Comparison of ENCODE assay signal across 17 cellular contexts in the genomic region with DNA sequence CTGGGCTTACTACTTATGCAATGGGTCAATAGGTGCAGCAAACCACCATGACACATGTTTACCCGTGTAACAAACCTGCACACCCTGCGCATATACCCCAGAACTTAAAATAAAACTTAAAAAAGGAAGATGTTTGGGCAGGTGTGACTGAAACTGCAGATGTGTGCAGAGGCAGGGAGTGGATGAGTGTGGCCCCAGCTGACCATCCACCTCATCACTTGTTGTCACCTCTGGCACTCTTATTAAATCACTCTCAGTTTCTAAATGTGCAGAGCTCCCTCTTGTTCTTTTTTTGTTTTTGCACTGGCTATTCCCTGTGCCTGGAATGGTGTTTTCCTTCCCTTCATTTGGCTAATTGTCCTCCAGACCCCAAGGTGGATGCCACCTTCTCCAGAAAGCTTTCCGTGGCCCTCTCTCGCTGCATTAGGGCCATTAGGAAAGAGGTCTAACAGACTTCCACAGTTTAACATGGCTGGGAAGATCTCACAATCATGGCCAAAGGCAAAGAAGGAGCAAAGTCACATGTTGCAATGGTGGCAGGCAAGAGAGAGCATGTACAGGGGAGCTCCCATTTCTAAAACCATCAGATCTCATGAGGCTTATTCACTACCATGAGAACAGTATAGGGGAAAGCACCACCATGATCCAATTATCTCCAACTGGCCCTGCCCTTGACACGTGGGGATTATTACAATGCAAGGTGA. TPM values are rescaled to one million over a fixed set of nuclear protein-coding genes. Genes with fewer than 3 reads are reported as not detected.
A peak's percentile ranks its signal among the peaks of the same experiment; 100 is the strongest.
DNase-seq lines count a peak whose midpoint lies in the region; ATAC-seq, FAIRE-seq and TF ChIP-seq lines count a peak whose summit lies in the region.
"Had no signal": no experiment of that assay in that cellular context is flagged by ENCODE, and none has a peak within 500 bp of the region (broad histone marks: within the 10 kb centered on the region; RNA-seq: fewer than 3 reads in every experiment).

No MANE protein-coding gene starts in this region.

- intact Hi-C loops in HepG2 (cut with micrococcal nuclease; ENCODE audit: unreplicated experiment), result loop anchor here (5.0 kb wide), 1 partner anchor 40 kb away; no protein-coding TSS in a partner anchor
- intact Hi-C loops in right lobe of liver (cut with DNase I), result no loop called here
- intact Hi-C loops in GM12878 (cut with micrococcal nuclease; ENCODE audit: unreplicated experiment), result no loop called here

- TF ChIP-seq POLR2A in HepG2 (IDR thresholded peaks at IDR 0.05; ENCODE audit: insufficient read depth in 1 of 2, low read depth in 2 of 2, low read length in 2 of 2) (no peak), right lobe of liver (IDR thresholded peaks at IDR 0.05) (no peak), GM12878 (IDR thresholded peaks at IDR 0.05; ENCODE audit: low read depth, low read length) (no peak)

- SMC1A ChIA-PET in GM12878 (lab: Charles Lee; ENCODE audit: uncharacterized antibody, unreplicated experiment), result interaction anchor here (0.8 to 6.1 kb wide), 10 partner anchors 9 to 63 kb away, joined by 3 to 42 read pairs (median 6); no protein-coding TSS in a partner anchor

- TF ChIP-seq RAD21 in HepG2 (CRISPR knock-in tag; IDR thresholded peaks at IDR 0.05) (no peak), GM12878 (IDR thresholded peaks at IDR 0.05; ENCODE audit: insufficient read depth, low read depth, low read length) (no peak)

- H3K36me3 ChIP-seq in HepG2 (replicated peaks in 1 of 2; ENCODE audit: control insufficient read depth in 1 of 2, insufficient read depth in 2 of 2, low read length in 2 of 2) (peaks cover 5 to 28% of the 10 kb centered on the region in 2 experiments; a peak in 4 of 5 replicates), right lobe of liver (no peaks in the 10 kb centered on the region), GM12878 (ENCODE audit: control insufficient read depth in 2 of 2, insufficient read depth in 2 of 2, low read length in 1 of 2) (no peaks in the 10 kb centered on the region)
- H3K36me3 ChIP-seq: Peyer's patch had no signal

- no peak for FAIRE-seq in HepG2 (lab: Jason Lieb, UNC)
- FAIRE-seq in GM12878 (lab: Jason Lieb, UNC), result no peak
- FAIRE-seq: A204.1, HTR-8/SVneo had no signal

- RAD21 ChIA-PET in GM12878 (lab: Charles Lee; ENCODE audit: unreplicated experiment), result interaction anchor here (0.9 to 5.5 kb wide), 9 partner anchors 9 to 51 kb away, joined by 3 to 50 read pairs (median 3); no protein-coding TSS in a partner anchor

- no peak overlapping the region for H3K4me2 ChIP-seq in HepG2 (ENCODE audit: low read depth, low read length)
- H3K4me2 ChIP-seq in GM12878 (ENCODE audit: control insufficient read depth, insufficient read depth), result no peak overlapping the region

- DNase-seq in HepG2 (ENCODE audit: low spot score), result no peak
- no peak for DNase-seq in right lobe of liver
- no peak for DNase-seq in GM12878 (ENCODE audit: low read depth, low spot score)
- no peak for DNase-seq in activated effector memory CD4-positive, alpha-beta T cell treated with anti-CD3 and anti-CD28 coated beads, Interleukin-2, amount 50 U/mL, for 16 hours
- no peak for DNase-seq in NCI-H345 (lab: John Stamatoyannopoulos, UW)
- DNase-seq: EL, H7, Peyer's patch, SHP77 had no signal

- POLR2A ChIA-PET in HepG2 (lab: Yijun Ruan, JAX) (interaction anchor here (0.7 to 1.6 kb wide), 5 partner anchors 10 to 158 kb away, joined by 3 to 8 read pairs (median 3); no protein-coding TSS in a partner anchor), GM12878 (lab: Charles Lee) (interaction anchor here (0.7 to 2.5 kb wide), 5 partner anchors 11 to 52 kb away, joined by 3 to 12 read pairs (median 4); no protein-coding TSS in a partner anchor)

- H3K9me3 ChIP-seq in HepG2 (ENCODE audit: low read length), result no peaks in the 10 kb centered on the region
- no peaks in the 10 kb centered on the region for H3K9me3 ChIP-seq in right lobe of liver
- no peaks in the 10 kb centered on the region for H3K9me3 ChIP-seq in GM12878 (replicated peaks; ENCODE audit: control insufficient read depth, insufficient read depth, low read length)
- H3K9me3 ChIP-seq: Peyer's patch had no signal

- no peak overlapping the region for H3K4me3 ChIP-seq in HepG2 (replicated peaks in 1 of 3; ENCODE audit: insufficient read depth in 1 of 3, low read depth in 2 of 3, low read length in 3 of 3)
- no peak overlapping the region for H3K4me3 ChIP-seq in right lobe of liver
- H3K4me3 ChIP-seq in GM12878, result no peak overlapping the region
- H3K4me3 ChIP-seq: Peyer's patch had no signal

- CTCF ChIA-PET in HepG2 (lab: Yijun Ruan, JAX; ENCODE audit: low intra/inter-chr PET ratio, low total read pairs), result no interaction called here
- CTCF ChIA-PET in GM12878 (lab: Yijun Ruan, JAX), result interaction anchor here (1.0 to 3.9 kb wide), 5 partner anchors 43 to 198 kb away, joined by 3 to 28 read pairs (median 5); no protein-coding TSS in a partner anchor

- H3K4me1 ChIP-seq in HepG2 (ENCODE audit: insufficient read depth, low read length) (peaks cover 26% of the 10 kb centered on the region), right lobe of liver (no peaks in the 10 kb centered on the region), GM12878 (ENCODE audit: control insufficient read depth, insufficient read depth, low read length) (no peaks in the 10 kb centered on the region)
- H3K4me1 ChIP-seq: Peyer's patch had no signal

- no peaks in the 10 kb centered on the region for H3K27me3 ChIP-seq in HepG2 (ENCODE audit: control insufficient read depth in 1 of 2, insufficient read depth in 2 of 2, low read length in 2 of 2)
- H3K27me3 ChIP-seq in right lobe of liver, result peaks cover 0 to 3% of the 10 kb centered on the region in 2 donors
- no peaks in the 10 kb centered on the region for H3K27me3 ChIP-seq in GM12878 (replicated peaks in 1 of 2; ENCODE audit: control insufficient read depth in 2 of 2, insufficient read depth in 2 of 2, low read length in 1 of 2)
- H3K27me3 ChIP-seq: Peyer's patch had no signal

- TF ChIP-seq EP300 in HepG2 (IDR thresholded peaks at IDR 0.05; ENCODE audit: low read depth in 2 of 2, low read length in 2 of 2) (no peak), HepG2 (CRISPR knock-in tag; IDR thresholded peaks at IDR 0.05; ENCODE audit: borderline replicate concordance) (no peak), GM12878 (IDR thresholded peaks at IDR 0.05; ENCODE audit: borderline replicate concordance in 1 of 2, control insufficient read depth in 1 of 2, low read depth in 2 of 2, low read length in 2 of 2) (no peak)

- 77% methylated on average over 5 of the region's 5 CpGs for WGBS in HepG2 (ENCODE audit: low lambda C conversion rate)
- WGBS in right lobe of liver (ENCODE audit: insufficient coverage, low coverage, low lambda C conversion rate, missing lambda C conversion rate), result 97% methylated on average over 4 of the region's 5 CpGs
- WGBS in GM12878 (ENCODE audit: insufficient coverage, insufficient replicate concordance, low lambda C conversion rate, missing lambda C conversion rate), result 77% methylated on average over 5 of the region's 5 CpGs

- BruUV-seq in HepG2 (replicated peaks; lab: Mats Ljungman, UMichigan) (no TSS peak), GM12878 (replicated peaks; lab: Mats Ljungman, UMichigan) (no TSS peak)

- H3K27ac ChIP-seq in HepG2 (ENCODE audit: extremely low read length, insufficient read depth, low read length), result peak overlapping the region; percentile 49
- H3K27ac ChIP-seq in right lobe of liver, result no peak overlapping the region
- H3K27ac ChIP-seq in GM12878 (ENCODE audit: control insufficient read depth, insufficient read depth), result no peak overlapping the region
- H3K27ac ChIP-seq: C4-2B, Peyer's patch had no signal

- no peak for TF ChIP-seq CTCF in HepG2 (CRISPR knock-in tag; IDR thresholded peaks at IDR 0.05)
- TF ChIP-seq CTCF in right lobe of liver (IDR thresholded peaks at IDR 0.05), result no peak
- no peak for TF ChIP-seq CTCF in GM12878 (IDR thresholded peaks at IDR 0.05 in 2 of 3, conservative IDR thresholded peaks at IDR 0.05 in 1 of 3; ENCODE audit: control insufficient read depth in 2 of 3, extremely low read depth in 1 of 3, insufficient read depth in 1 of 3, low read depth in 3 of 3, low read length in 3 of 3)

- ATAC-seq in HepG2, result peak; percentile 34; the same call in 2 of the 3 replicates
- ATAC-seq in right lobe of liver, result no peak
- ATAC-seq in HG02610 (IDR thresholded peaks at IDR 0.05; ENCODE audit: unreplicated experiment), result peak; percentile 81
- ATAC-seq in GM12878, result peak; percentile 74
- ATAC-seq in HG03196 (IDR thresholded peaks at IDR 0.05; ENCODE audit: unreplicated experiment), result no peak
- ATAC-seq in HG02970 (IDR thresholded peaks at IDR 0.05; ENCODE audit: low FRiP score, unreplicated experiment), result no peak
- ATAC-seq: SK-N-SH treated with all-trans-retinoic acid at 6 μM for 48 hours had no signal

- H4K20me1 ChIP-seq in HepG2 (ENCODE audit: insufficient read depth, low read length) (no peaks in the 10 kb centered on the region; the same call in 1 of the 2 replicates), GM12878 (ENCODE audit: control insufficient read depth, insufficient read depth) (no peaks in the 10 kb centered on the region)

- H3K79me2 ChIP-seq in HepG2 (ENCODE audit: insufficient read depth, low read length) (peaks cover 6% of the 10 kb centered on the region), GM12878 (ENCODE audit: control insufficient read depth, insufficient read depth, low read length) (no peaks in the 10 kb centered on the region)

- in situ Hi-C loops in HepG2 (cut with HindIII; ENCODE audit: extremely low pct_ligation_motif_present, low pct_unique_long_range_greater_than_20kb), result no loop called here
- in situ Hi-C loops in GM12878 (cut with MboI), result no loop called here

- no peak overlapping the region for H2AFZ ChIP-seq in HepG2 (ENCODE audit: low read length)
- no peak overlapping the region for H2AFZ ChIP-seq in GM12878 (ENCODE audit: control insufficient read depth, low read depth, low read length)

- no peak overlapping the region for H3K9ac ChIP-seq in HepG2 (ENCODE audit: insufficient read depth, low read depth, low read length)
- no peak overlapping the region for H3K9ac ChIP-seq in GM12878 (ENCODE audit: control insufficient read depth, insufficient read depth, low read length)

RNA-seq across cellular contexts. Expression of gene SLC2A9, which starts 58.5 kb away (rescaled TPM):
- total RNA-seq in HepG2 (2016; rRNA removed; fragmentation: Illumina TruSeq; extraction: Trizol) (19.9 and 36.2 TPM in 2 replicates), right lobe of liver (10 to 100 TPM; 16.1 to 25.0 (median 19.8) TPM), GM12878 (2014; rRNA removed) (0.28 and 0.54 TPM in 2 replicates), GM12878 (2014; rRNA removed; fragmentation: Illumina TruSeq; extraction: Trizol) (0.37 and 0.85 TPM in 2 replicates), GM12878 (2021) (0.43 and 1.2 TPM in 2 replicates)
- total RNA-seq in HepG2 (2016; cell fraction: cytosol; rRNA removed; fragmentation: Illumina TruSeq; extraction: Trizol; ENCODE audit: low read depth), result 11.2 and 13.2 TPM in 2 replicates
- 20.2 and 36.6 TPM in 2 replicates for total RNA-seq in HepG2 (2016; cell fraction: insoluble cytoplasmic fraction; rRNA removed; fragmentation: Illumina TruSeq; extraction: Trizol)
- 16.6 and 18.8 TPM in 2 replicates for total RNA-seq in HepG2 (2016; cell fraction: membrane; rRNA removed; fragmentation: Illumina TruSeq; extraction: Trizol)
- 46.8 and 63.5 TPM in 2 replicates for total RNA-seq in HepG2 (2016; cell fraction: nucleus; rRNA removed; fragmentation: Illumina TruSeq; extraction: Trizol)
- polyA plus RNA-seq in HepG2 (2011; rRNA removed) (42.3 and 51.0 TPM in 2 replicates), GM12878 (2011; rRNA removed) (1.4 and 1.5 TPM in 2 replicates), GM12878 (2014; fragmentation: Illumina TruSeq; extraction: Trizol) (0.24 and 0.35 TPM in 2 replicates), GM12878 (2014; fragmentation: Nextera tagmentation; extraction: Ambion mirVana) (1 to 10 TPM; 1.2 to 1.3 TPM), GM12878 (2014; rRNA removed) (0.46 and 0.74 TPM in 2 replicates), GM12878 (2016; fragmentation: Nextera tagmentation; extraction: Ambion mirVana) (1 to 10 TPM; 2.7 to 2.8 TPM)
- polyA plus RNA-seq in HepG2 (2011; cell fraction: cytosol; rRNA removed), result 40.4 and 40.5 TPM in 2 replicates
- 78.3 and 78.9 TPM in 2 replicates for polyA plus RNA-seq in HepG2 (2011; cell fraction: nucleus; rRNA removed)
- 38.0 and 55.5 TPM in 2 replicates for polyA plus RNA-seq in HepG2 (2012)
- polyA plus RNA-seq in HepG2 (2016; cell fraction: cytosol; fragmentation: Illumina TruSeq; extraction: Trizol; ENCODE audit: low read depth), result 5.7 and 8.5 TPM in 2 replicates
- polyA plus RNA-seq in HepG2 (2016; cell fraction: insoluble cytoplasmic fraction; fragmentation: Illumina TruSeq; extraction: Trizol; ENCODE audit: low read depth), result 16.8 and 19.2 TPM in 2 replicates
- polyA plus RNA-seq in HepG2 (2016; cell fraction: membrane; fragmentation: Illumina TruSeq; extraction: Trizol; ENCODE audit: low read depth), result 11.8 and 13.9 TPM in 2 replicates
- polyA plus RNA-seq in HepG2 (2016; cell fraction: nucleus; fragmentation: Illumina TruSeq; extraction: Trizol; ENCODE audit: insufficient read depth, low read depth), result 32.8 and 34.3 TPM in 2 replicates
- 0.09 and 127 TPM in 2 replicates for polyA minus RNA-seq in HepG2 (2011; rRNA and poly(A)+ RNA removed; ENCODE audit: low replicate concordance)
- polyA minus RNA-seq in HepG2 (2011; cell fraction: cytosol; rRNA and poly(A)+ RNA removed), result 35.6 and 44.8 TPM in 2 replicates
- polyA minus RNA-seq in HepG2 (2011; cell fraction: nucleus; rRNA and poly(A)+ RNA removed), result 124 and 142 TPM in 2 replicates
- 1.5 and 1.8 TPM in 2 replicates for total RNA-seq in GM12878 (2013; cell fraction: nucleolus; rRNA removed)
- polyA plus RNA-seq in GM12878 (2011; ENCODE audit: low read depth), result not detected
- 1.5 and 1.8 TPM in 2 replicates for polyA plus RNA-seq in GM12878 (2011; cell fraction: cytosol; rRNA removed)
- 3.8 and 4.2 TPM in 2 replicates for polyA plus RNA-seq in GM12878 (2011; cell fraction: nucleus; rRNA removed)
- 0.18 and 0.42 TPM in 2 replicates for polyA plus RNA-seq in GM12878 (2012)
- polyA minus RNA-seq in GM12878 (2011; rRNA and poly(A)+ RNA removed), result 2.0 and 3.6 TPM in 2 replicates
- not detected in 2 replicates for polyA minus RNA-seq in GM12878 (2011; cell fraction: cytosol; rRNA and poly(A)+ RNA removed)
- 6.3 and 9.8 TPM in 2 replicates for polyA minus RNA-seq in GM12878 (2011; cell fraction: nucleus; rRNA and poly(A)+ RNA removed)
- total RNA-seq: H7, NCI-H460 had no signal

Comparison
In these comparisons a context has a peak if more than half of its experiments do, and no peak if none do; other contexts are left out.
1. ATAC-seq: peak in HepG2 (single experiment), HG02610 (single experiment) and GM12878 (single experiment); none in right lobe of liver (0 of 4), HG03196 (single experiment) and HG02970 (single experiment).
2. RNA of gene SLC2A9, which starts 58.5 kb away (total RNA-seq): 11.2 to 63.5 TPM in HepG2 and 16.1 to 25.0 TPM in right lobe of liver; 0.28 to 1.8 TPM in GM12878; every median in the first group is over 4 times any median in the second.
3. Of the 75 proteins assayed by ChIP-seq in both HepG2 and GM12878: peak only in HepG2: none; only in GM12878: EED, IKZF1, RAD51 and ZNF687; in both: none; in neither: 71.